Comparison of ENCODE assay signal across 17 cellular contexts in genomic region chr7:101333912-101334311, GRCh38. TPM values are rescaled to one million over a fixed set of nuclear protein-coding genes. Genes with fewer than 3 reads are reported as not detected.
"Had no signal": no experiment of that assay in that cellular context is flagged by ENCODE, and none has a peak within 500 bp of the region (broad histone marks: within the 10 kb centered on the region; RNA-seq: fewer than 3 reads in every experiment).

No MANE protein-coding gene starts in this region.

- H3K9me3 ChIP-seq: heart right ventricle, left lung, ovary had no signal

- H3K36me3 ChIP-seq: heart right ventricle, left lung, ovary had no signal

- H3K4me3 ChIP-seq: heart right ventricle, left lung, ovary had no signal

- H3K27ac ChIP-seq: heart right ventricle, left lung, ovary had no signal

- ATAC-seq: activated CD8-positive, alpha-beta T cell treated with anti-CD3 and anti-CD28 coated beads for 36 hours; activated T-cell treated with anti-CD3 and anti-CD28 coated beads, Interleukin-2, amount 50 U/mL, for 72 hours; heart right ventricle; left lung had no signal

- H3K4me1 ChIP-seq: left lung had no signal

- DNase-seq: activated CD4-positive, alpha-beta T cell treated with anti-CD3 and anti-CD28 coated beads for 4 hours; activated CD8-positive, alpha-beta memory T cell treated with anti-CD3 and anti-CD28 coated beads, Interleukin-2, amount 50 U/mL, for 4 hours; activated CD8-positive, alpha-beta T cell treated with anti-CD3 and anti-CD28 coated beads for 36 hours; activated gamma-delta T cell treated with Interleukin-2 at 50 U/mL for 16 hours; activated naive CD8-positive, alpha-beta T cell treated with anti-CD3 and anti-CD28 coated beads, Interleukin-2, amount 10 ng/mL, durations not matched to agents 7 days and 5 days; activated T-cell treated with anti-CD3 and anti-CD28 coated beads, Interleukin-2, amount 50 U/mL, for 72 hours; aorta; foreskin melanocyte; heart right ventricle; islet precursor cell; ovary; stimulated activated CD4-positive, alpha-beta T cell treated with anti-CD3 and anti-CD28 coated beads, Interleukin-12 subunit alpha, Interleukin-12 subunit beta, amount 100 ng/mL, for 4 hours; T-helper 9 cell had no signal

- H3K36me3 Mint-ChIP-seq: activated naive CD8-positive, alpha-beta T cell treated with anti-CD3 and anti-CD28 coated beads, Interleukin-2, amount 10 ng/mL, durations not matched to agents 7 days and 5 days had no signal

- H3K9me3 Mint-ChIP-seq: activated CD8-positive, alpha-beta T cell treated with anti-CD3 and anti-CD28 coated beads for 36 hours; activated naive CD8-positive, alpha-beta T cell treated with anti-CD3 and anti-CD28 coated beads, Interleukin-2, amount 10 ng/mL, durations not matched to agents 7 days and 5 days; activated T-cell treated with anti-CD3 and anti-CD28 coated beads, Interleukin-2, amount 50 U/mL, for 72 hours; stimulated activated naive CD8-positive, alpha-beta T cell treated with anti-CD3 and anti-CD28 coated beads, Interleukin-15, Interleukin-2, amounts not matched to agents 100 ng/mL and 50 ng/mL, for 24 hours had no signal

- H3K27me3 ChIP-seq: left lung, ovary had no signal

- H3K27ac Mint-ChIP-seq: activated CD8-positive, alpha-beta T cell treated with anti-CD3 and anti-CD28 coated beads for 36 hours; activated naive CD8-positive, alpha-beta T cell treated with anti-CD3 and anti-CD28 coated beads, Interleukin-2, amount 10 ng/mL, durations not matched to agents 7 days and 5 days; activated T-cell treated with anti-CD3 and anti-CD28 coated beads, Interleukin-2, amount 50 U/mL, for 72 hours; stimulated activated naive CD8-positive, alpha-beta T cell treated with anti-CD3 and anti-CD28 coated beads, Interleukin-15, Interleukin-2, amounts not matched to agents 100 ng/mL and 50 ng/mL, for 24 hours had no signal

- H3K4me3 Mint-ChIP-seq: activated CD8-positive, alpha-beta T cell treated with anti-CD3 and anti-CD28 coated beads for 36 hours; activated naive CD8-positive, alpha-beta T cell treated with anti-CD3 and anti-CD28 coated beads, Interleukin-2, amount 10 ng/mL, durations not matched to agents 7 days and 5 days; activated T-cell treated with anti-CD3 and anti-CD28 coated beads, Interleukin-2, amount 50 U/mL, for 72 hours; stimulated activated naive CD8-positive, alpha-beta T cell treated with anti-CD3 and anti-CD28 coated beads, Interleukin-15, Interleukin-2, amounts not matched to agents 100 ng/mL and 50 ng/mL, for 24 hours had no signal

RNA-seq across cellular contexts. Expression of gene COL26A1, which starts 28.8 kb away (rescaled TPM):
- total RNA-seq: activated CD8-positive, alpha-beta T cell treated with anti-CD3 and anti-CD28 coated beads for 36 hours; activated naive CD8-positive, alpha-beta T cell treated with anti-CD3 and anti-CD28 coated beads, Interleukin-2, amount 10 ng/mL, durations not matched to agents 7 days and 5 days; aorta; bronchial epithelial cell; ureter had no signal
- polyA plus RNA-seq: aorta had no signal
